21 cellular contexts compared by ENCODE assay signal in the genomic region with DNA sequence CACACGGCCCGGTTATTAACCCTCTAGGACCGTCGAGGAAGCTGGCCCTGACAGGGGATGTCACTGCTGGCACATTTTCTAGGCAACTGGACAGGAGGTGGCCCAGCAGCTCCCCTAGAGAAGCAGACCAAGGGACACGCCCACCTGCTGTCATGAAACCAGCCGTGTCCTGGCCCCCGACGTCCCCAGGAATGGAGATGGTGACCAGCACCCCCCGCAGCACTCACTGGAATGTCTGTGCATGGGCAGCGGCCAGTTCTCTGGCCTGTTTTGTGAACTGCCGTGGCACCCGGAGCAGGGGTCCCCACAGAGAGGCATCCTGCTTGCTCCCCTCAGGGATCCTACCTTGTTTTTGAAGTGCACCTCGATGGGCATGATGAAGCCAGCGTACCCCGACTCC. TPM values are rescaled to one million over a fixed set of nuclear protein-coding genes. Genes with fewer than 3 reads are reported as not detected.
DNase-seq lines count a peak whose midpoint lies in the region; ATAC-seq lines count a peak whose summit lies in the region.
"Had no signal": no experiment of that assay in that cellular context is flagged by ENCODE, and none has a peak within 500 bp of the region (broad histone marks: within the 10 kb centered on the region; RNA-seq: fewer than 3 reads in every experiment).

No MANE protein-coding gene starts in this region.

- POLR2A ChIA-PET in activated CD8-positive, alpha-beta T cell treated with anti-CD3 and anti-CD28 coated beads, Interleukin-2, amount 10 ng/mL, durations not matched to agents 7 days and 5 days (lab: Charles Lee) = no interaction called here
- POLR2A ChIA-PET in naive thymus-derived CD8-positive, alpha-beta T cell (lab: Charles Lee) = interaction anchor here (0.7 kb wide), 1 partner anchor 132 kb away, joined by 4 read pairs; no protein-coding TSS in a partner anchor

- H3K4me3 ChIP-seq in H7 (ENCODE audit: insufficient read depth, low read depth, low read length) = no peak overlapping the region
- H3K4me3 ChIP-seq: GM12878, GM23338, MG63, PC-9, SK-N-MC had no signal

- peak overlapping the region; percentile 62 for H3K27ac Mint-ChIP-seq in activated CD8-positive, alpha-beta T cell treated with anti-CD3 and anti-CD28 coated beads, Interleukin-2, amount 10 ng/mL, durations not matched to agents 7 days and 5 days
- peak overlapping the region in 6 of 10 donors; percentile 13 to 93 (median 82) for H3K27ac Mint-ChIP-seq in naive thymus-derived CD8-positive, alpha-beta T cell
- H3K27ac Mint-ChIP-seq in stimulated activated effector memory CD8-positive, alpha-beta T cell treated with anti-CD3 and anti-CD28 coated beads, Interleukin-12 subunit alpha, Interleukin-12 subunit beta, amount 100 ng/mL, for 72 hours = peak overlapping the region; percentile 64
- H3K27ac Mint-ChIP-seq: GM23338 had no signal

- H3K9me3 Mint-ChIP-seq in activated CD8-positive, alpha-beta T cell treated with anti-CD3 and anti-CD28 coated beads, Interleukin-2, amount 10 ng/mL, durations not matched to agents 7 days and 5 days (ENCODE audit: insufficient read depth) = no peaks in the 10 kb centered on the region
- no peaks in the 10 kb centered on the region for H3K9me3 Mint-ChIP-seq in naive thymus-derived CD8-positive, alpha-beta T cell
- H3K9me3 Mint-ChIP-seq in stimulated activated effector memory CD8-positive, alpha-beta T cell treated with anti-CD3 and anti-CD28 coated beads, Interleukin-12 subunit alpha, Interleukin-12 subunit beta, amount 100 ng/mL, for 72 hours = no peaks in the 10 kb centered on the region
- H3K9me3 Mint-ChIP-seq: GM23338 had no signal

- no peak overlapping the region for H3K4me3 Mint-ChIP-seq in activated CD8-positive, alpha-beta T cell treated with anti-CD3 and anti-CD28 coated beads, Interleukin-2, amount 10 ng/mL, durations not matched to agents 7 days and 5 days
- H3K4me3 Mint-ChIP-seq in naive thymus-derived CD8-positive, alpha-beta T cell = peak overlapping the region in 7 of 10 donors; percentile 55 to 89 (median 75)
- no peak overlapping the region for H3K4me3 Mint-ChIP-seq in stimulated activated effector memory CD8-positive, alpha-beta T cell treated with anti-CD3 and anti-CD28 coated beads, Interleukin-12 subunit alpha, Interleukin-12 subunit beta, amount 100 ng/mL, for 72 hours
- H3K4me3 Mint-ChIP-seq: GM23338 had no signal

- no peak for ATAC-seq in activated CD8-positive, alpha-beta T cell treated with anti-CD3 and anti-CD28 coated beads, Interleukin-2, amount 10 ng/mL, durations not matched to agents 7 days and 5 days
- ATAC-seq in naive thymus-derived CD8-positive, alpha-beta T cell = no peak
- ATAC-seq in stimulated activated effector memory CD8-positive, alpha-beta T cell treated with anti-CD3 and anti-CD28 coated beads, Interleukin-12 subunit alpha, Interleukin-12 subunit beta, amount 100 ng/mL, for 72 hours = no peak
- ATAC-seq in HG03460 (IDR thresholded peaks at IDR 0.05; ENCODE audit: unreplicated experiment) = no peak
- ATAC-seq: GM12878 had no signal

- H3K27me3 Mint-ChIP-seq in activated CD8-positive, alpha-beta T cell treated with anti-CD3 and anti-CD28 coated beads, Interleukin-2, amount 10 ng/mL, durations not matched to agents 7 days and 5 days (ENCODE audit: low read depth) = no peaks in the 10 kb centered on the region
- no peaks in the 10 kb centered on the region for H3K27me3 Mint-ChIP-seq in naive thymus-derived CD8-positive, alpha-beta T cell

- CTCF ChIA-PET in activated CD8-positive, alpha-beta T cell treated with anti-CD3 and anti-CD28 coated beads, Interleukin-2, amount 10 ng/mL, durations not matched to agents 7 days and 5 days (lab: Charles Lee) = interaction anchor here (1.0 to 1.8 kb wide), 3 partner anchors 9 to 38 kb away, joined by 3 to 6 read pairs (median 3); no protein-coding TSS in a partner anchor

- no peaks in the 10 kb centered on the region for H3K27me3 ChIP-seq in H7 (ENCODE audit: control insufficient read depth, insufficient read depth, low read length)
- H3K27me3 ChIP-seq: BE2C, MG63 had no signal

- H3K36me3 ChIP-seq in H7 (replicated peaks; ENCODE audit: control insufficient read depth, insufficient read depth, low read length) = peaks cover 16% of the 10 kb centered on the region

- peaks cover 52% of the 10 kb centered on the region for H3K36me3 Mint-ChIP-seq in activated CD8-positive, alpha-beta T cell treated with anti-CD3 and anti-CD28 coated beads, Interleukin-2, amount 10 ng/mL, durations not matched to agents 7 days and 5 days (ENCODE audit: low read depth)
- peaks cover 0 to 73% (median 2%) of the 10 kb centered on the region in 3 donors for H3K36me3 Mint-ChIP-seq in naive thymus-derived CD8-positive, alpha-beta T cell
- H3K36me3 Mint-ChIP-seq in stimulated activated effector memory CD8-positive, alpha-beta T cell treated with anti-CD3 and anti-CD28 coated beads, Interleukin-12 subunit alpha, Interleukin-12 subunit beta, amount 100 ng/mL, for 72 hours = peaks cover 93% of the 10 kb centered on the region

- DNase-seq in H7 (peak; percentile 32), SK-N-DZ (ENCODE audit: low spot score) (no peak)
- DNase-seq in activated CD8-positive, alpha-beta T cell treated with anti-CD3 and anti-CD28 coated beads, Interleukin-2, amount 10 ng/mL, durations not matched to agents 7 days and 5 days = no peak
- peak in 1 of 10 donors; percentile 28 for DNase-seq in naive thymus-derived CD8-positive, alpha-beta T cell
- no peak for DNase-seq in stimulated activated effector memory CD8-positive, alpha-beta T cell treated with anti-CD3 and anti-CD28 coated beads, Interleukin-12 subunit alpha, Interleukin-12 subunit beta, amount 100 ng/mL, for 72 hours (ENCODE audit: low spot score in 2 of 2)
- DNase-seq in activated effector memory CD4-positive, alpha-beta T cell treated with anti-CD3 and anti-CD28 coated beads, Interleukin-2, amount 50 U/mL, for 16 hours = no peak
- DNase-seq: BE2C, GDM1, IMR-90, Karpas-422, MG63, NCI-H1092, NCI-H146, NCI-H2081, NCI-H510A treated with DMSO at 0.1 percent for 48 hours, NCI-H82, PC-9 had no signal

- peaks cover 19% of the 10 kb centered on the region for H3K4me1 Mint-ChIP-seq in activated CD8-positive, alpha-beta T cell treated with anti-CD3 and anti-CD28 coated beads, Interleukin-2, amount 10 ng/mL, durations not matched to agents 7 days and 5 days (ENCODE audit: low read depth)
- peaks cover 18 to 45% (median 33%) of the 10 kb centered on the region in 4 donors for H3K4me1 Mint-ChIP-seq in naive thymus-derived CD8-positive, alpha-beta T cell
- peaks cover 32% of the 10 kb centered on the region for H3K4me1 Mint-ChIP-seq in stimulated activated effector memory CD8-positive, alpha-beta T cell treated with anti-CD3 and anti-CD28 coated beads, Interleukin-12 subunit alpha, Interleukin-12 subunit beta, amount 100 ng/mL, for 72 hours

RNA-seq across cellular contexts. Expression of a gene that starts 17.9 kb away (rescaled TPM):
- total RNA-seq in H7 (2014; rRNA removed; shearing (Covaris generic)) = 16.1 and 17.3 TPM in 2 replicates
- 10 to 100 TPM; 37.3 to 48.7 TPM for total RNA-seq in activated CD8-positive, alpha-beta T cell treated with anti-CD3 and anti-CD28 coated beads, Interleukin-2, amount 10 ng/mL, durations not matched to agents 7 days and 5 days
- 10 to 100 TPM; 37.7 to 41.7 TPM for total RNA-seq in naive thymus-derived CD8-positive, alpha-beta T cell
- 1 to 10 TPM in 2 of 3 donors, under 1 TPM in 1; 0.68 to 2.7 (median 1.2) TPM for polyA plus RNA-seq in naive thymus-derived CD8-positive, alpha-beta T cell
- polyA plus RNA-seq in SK-N-DZ (2014; cell fraction: cytosol; rRNA removed) = 19.5 and 20.8 TPM in 2 replicates
- polyA plus RNA-seq in SK-N-DZ (2014; cell fraction: nucleus; rRNA removed) = 29.7 and 33.5 TPM in 2 replicates

Comparison
In these comparisons a context has a peak if more than half of its experiments do, and no peak if none do; other contexts are left out.
1. H3K4me3 Mint-ChIP-seq: peak in naive thymus-derived CD8-positive, alpha-beta T cell (7 of 10); none in activated CD8-positive, alpha-beta T cell treated with anti-CD3 and anti-CD28 coated beads, Interleukin-2, amount 10 ng/mL, durations not matched to agents 7 days and 5 days (single experiment) and stimulated activated effector memory CD8-positive, alpha-beta T cell treated with anti-CD3 and anti-CD28 coated beads, Interleukin-12 subunit alpha, Interleukin-12 subunit beta, amount 100 ng/mL, for 72 hours (single experiment).
2. Peak in every context shown above with its lines, with median percentiles within 50 percentile points of each other: H3K27ac Mint-ChIP-seq.